ENCODE assay signal across 12 cellular contexts in genomic region chr1:197130677-197131304, GRCh38. TPM values are rescaled to one million over a fixed set of nuclear protein-coding genes. Genes with fewer than 3 reads are reported as not detected.
A peak's percentile ranks its signal among the peaks of the same experiment; 100 is the strongest.
DNase-seq lines count a peak whose midpoint lies in the region; FAIRE-seq and TF ChIP-seq lines count a peak whose summit lies in the region.
"Had no signal": no experiment of that assay in that cellular context is flagged by ENCODE, and none has a peak within 500 bp of the region (broad histone marks: within the 10 kb centered on the region; RNA-seq: fewer than 3 reads in every experiment).

No MANE protein-coding gene starts in this region.

- H3K27me3 Mint-ChIP-seq in HFFc6 (ENCODE audit: insufficient read depth): no peaks in the 10 kb centered on the region
- H3K27me3 Mint-ChIP-seq in astrocyte (ENCODE audit: low read depth, unreplicated experiment): no peaks in the 10 kb centered on the region

- no peaks in the 10 kb centered on the region for H3K9me3 Mint-ChIP-seq in HFFc6
- H3K9me3 Mint-ChIP-seq in astrocyte (ENCODE audit: unreplicated experiment): no peaks in the 10 kb centered on the region

- H2AFZ ChIP-seq in astrocyte (ENCODE audit: low read depth, low read length) (no peak overlapping the region), hepatocyte (no peak overlapping the region)

- peak overlapping the region; percentile 83 for H3K4me3 Mint-ChIP-seq in HFFc6
- no peak overlapping the region for H3K4me3 Mint-ChIP-seq in astrocyte (ENCODE audit: unreplicated experiment)

- no peaks in the 10 kb centered on the region for H4K20me1 ChIP-seq in astrocyte (ENCODE audit: insufficient read depth, low read length)
- H4K20me1 ChIP-seq in hepatocyte (ENCODE audit: insufficient read depth, poor library complexity, severe bottlenecking): no peaks in the 10 kb centered on the region

- H3K4me2 ChIP-seq in astrocyte (ENCODE audit: low read length) (peak overlapping the region; percentile 55), hepatocyte (no peak overlapping the region)

- H3K4me1 ChIP-seq in astrocyte (ENCODE audit: insufficient read depth, low read length) (peaks cover 6% of the 10 kb centered on the region), hepatocyte (ENCODE audit: insufficient read depth) (no peaks in the 10 kb centered on the region)
- H3K4me1 ChIP-seq: SJCRH30 had no signal

- H3K4me3 ChIP-seq in astrocyte (ENCODE audit: insufficient read depth, low read depth, low read length): no peak overlapping the region
- no peak overlapping the region for H3K4me3 ChIP-seq in hepatocyte
- H3K4me3 ChIP-seq: SJCRH30 had no signal

- TF ChIP-seq CTCF in HFFc6 (IDR thresholded peaks at IDR 0.05): peak; percentile 45; the same call in 1 of the 2 replicates
- no peak for TF ChIP-seq CTCF in astrocyte (IDR thresholded peaks at IDR 0.05; ENCODE audit: insufficient read depth, low read depth, low read length)
- TF ChIP-seq CTCF in hepatocyte (IDR thresholded peaks at IDR 0.05; ENCODE audit: poor library complexity): no peak

- H3K36me3 Mint-ChIP-seq in HFFc6 (ENCODE audit: low read depth) (peaks cover 27% of the 10 kb centered on the region), astrocyte (ENCODE audit: low read depth, unreplicated experiment) (no peaks in the 10 kb centered on the region)

- H3K27ac Mint-ChIP-seq in HFFc6 (peak overlapping the region; percentile 88), astrocyte (ENCODE audit: unreplicated experiment) (peak overlapping the region; percentile 84)

- H3K36me3 ChIP-seq in astrocyte (ENCODE audit: insufficient read depth, low read length) (peaks cover 2% of the 10 kb centered on the region), hepatocyte (replicated peaks; ENCODE audit: insufficient read depth, low read depth) (no peaks in the 10 kb centered on the region)

- FAIRE-seq in astrocyte (lab: Jason Lieb, UNC) (peak; percentile 78), urothelium cell line (lab: Jason Lieb, UNC) (no peak)

- H3K9ac ChIP-seq in astrocyte (ENCODE audit: low read length): peak overlapping the region; percentile 48

- DNase-seq in HFFc6: peak; percentile 69
- peak; percentile 81 for DNase-seq in astrocyte (ENCODE audit: low read depth)
- DNase-seq in hepatocyte (ENCODE audit: low spot score): peak; percentile 9
- peak; percentile 2 for DNase-seq in urothelium cell line (ENCODE audit: low spot score)
- DNase-seq in NCI-H187 treated with DMSO at 0.1 percent for 48 hours (lab: John Stamatoyannopoulos, UW): no peak
- DNase-seq in NCI-H2107 treated with DMSO at 0.1 percent for 48 hours (lab: John Stamatoyannopoulos, UW; ENCODE audit: unreplicated experiment): no peak
- DNase-seq in HPDE6-E6E7 (ENCODE audit: extremely low spot score): no peak
- DNase-seq: activated naive CD4-positive, alpha-beta T cell treated with anti-CD3 and anti-CD28 coated beads, Interleukin-2, amount 50 U/mL, for 16 hours; cortex of kidney; left ventricle myocardium superior; NCI-H2029 treated with DMSO at 0.1 percent for 48 hours; SJCRH30 had no signal

- H3K9me3 ChIP-seq in astrocyte (ENCODE audit: insufficient read depth, low read depth, low read length) (no peaks in the 10 kb centered on the region), hepatocyte (ENCODE audit: low read depth) (no peaks in the 10 kb centered on the region)
- H3K9me3 ChIP-seq: SJCRH30 had no signal

- H3K27ac ChIP-seq in astrocyte (ENCODE audit: low read depth, low read length) (peak overlapping the region; percentile 62), hepatocyte (no peak overlapping the region)
- H3K27ac ChIP-seq: SJCRH30 had no signal

- H3K4me1 Mint-ChIP-seq in HFFc6 (ENCODE audit: low read depth) (peaks cover 62% of the 10 kb centered on the region), astrocyte (ENCODE audit: low read depth, unreplicated experiment) (peaks cover 7% of the 10 kb centered on the region)

- no peaks in the 10 kb centered on the region for H3K9me2 ChIP-seq in hepatocyte (replicated peaks; ENCODE audit: insufficient read depth)

- H3K27me3 ChIP-seq in astrocyte (ENCODE audit: insufficient read depth, low read length): no peaks in the 10 kb centered on the region
- no peaks in the 10 kb centered on the region for H3K27me3 ChIP-seq in hepatocyte
- H3K27me3 ChIP-seq: SJCRH30 had no signal

- H3K79me2 ChIP-seq in astrocyte (ENCODE audit: insufficient read depth, low read length): peaks cover 9% of the 10 kb centered on the region
- H3K79me2 ChIP-seq in hepatocyte: no peaks in the 10 kb centered on the region

- WGBS in hepatocyte (ENCODE audit: low lambda C conversion rate, missing lambda C conversion rate): 84% methylated on average over 2 of the region's 2 CpGs

RNA-seq across cellular contexts. Expression of gene ASPM, which starts 15.7 kb away (rescaled TPM):
- total RNA-seq in HFFc6 (2021; fragmentation: NEBNext Ultra II Directional; extraction: Animal tissue kit (Norgen Biotek cat#: 25700)): 10 to 100 TPM; 20.3 to 46.8 (median 42.0) TPM
- total RNA-seq in astrocyte: 2.2 and 3.9 TPM in 2 replicates
- total RNA-seq in hepatocyte: 7.6 and 8.2 TPM in 2 replicates
- 2.8 and 3.2 TPM in 2 replicates for polyA plus RNA-seq in hepatocyte

Comparison
In these comparisons a context has a peak if more than half of its experiments do, and no peak if none do; other contexts are left out.
1. DNase-seq: peak in HFFc6 (single experiment), astrocyte (single experiment), hepatocyte (single experiment) and urothelium cell line (single experiment); none in NCI-H187 treated with DMSO at 0.1 percent for 48 hours (single experiment), NCI-H2107 treated with DMSO at 0.1 percent for 48 hours (single experiment) and HPDE6-E6E7 (single experiment).